Comparison of ENCODE assay signal across 7 cellular contexts in the genomic region with DNA sequence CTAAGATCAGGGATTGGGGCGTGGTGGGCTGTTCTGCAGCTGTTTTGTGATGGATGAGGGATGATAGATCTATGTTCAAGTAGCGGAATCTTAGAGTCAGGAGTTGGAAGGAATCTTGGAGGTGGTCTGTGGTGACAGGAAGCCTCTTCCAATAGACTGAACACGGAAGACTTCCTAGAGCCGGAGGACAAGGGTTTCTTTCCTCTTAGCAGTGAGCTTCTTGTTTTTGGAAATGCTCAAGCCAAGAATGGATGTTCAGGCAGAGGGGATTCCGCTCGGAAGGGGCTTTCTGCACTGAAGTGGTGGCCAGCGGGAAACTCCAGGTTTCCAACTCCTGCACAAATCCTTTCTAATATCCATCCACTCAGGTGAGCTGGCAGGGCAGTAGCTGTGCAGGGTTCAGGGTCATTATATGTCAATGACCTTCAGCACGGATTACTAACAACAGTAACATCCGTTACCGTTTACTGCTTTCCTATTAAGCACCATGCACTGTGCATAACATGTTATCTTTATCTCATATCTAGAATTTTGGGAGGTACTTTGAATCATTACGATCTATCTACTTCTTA. TPM values are rescaled to one million over a fixed set of nuclear protein-coding genes. Genes with fewer than 3 reads are reported as not detected.
DNase-seq lines count a peak whose midpoint lies in the region; ATAC-seq and TF ChIP-seq lines count a peak whose summit lies in the region.

No MANE protein-coding gene starts in this region.

- H3K4me1 Mint-ChIP-seq in activated naive CD8-positive, alpha-beta T cell treated with anti-CD3 and anti-CD28 coated beads, Interleukin-2, amount 10 ng/mL, durations not matched to agents 7 days and 5 days, result peaks cover 22% of the 10 kb centered on the region

- H3K9me3 ChIP-seq in testis, result no peaks in the 10 kb centered on the region

- H3K36me3 ChIP-seq in kidney epithelial cell (ENCODE audit: control insufficient read depth, insufficient read depth, low read length), result no peaks in the 10 kb centered on the region
- no peaks in the 10 kb centered on the region for H3K36me3 ChIP-seq in testis (ENCODE audit: low read depth, missing control alignments)

- H3K27me3 Mint-ChIP-seq in activated naive CD8-positive, alpha-beta T cell treated with anti-CD3 and anti-CD28 coated beads, Interleukin-2, amount 10 ng/mL, durations not matched to agents 7 days and 5 days, result no peaks in the 10 kb centered on the region

- H3K4me3 ChIP-seq in kidney epithelial cell (ENCODE audit: low read depth, low read length) (peak overlapping the region; percentile 74), testis (peak overlapping the region; percentile 92 to 97)

- TF ChIP-seq CTCF in kidney epithelial cell (IDR thresholded peaks at IDR 0.05; ENCODE audit: insufficient read depth, low read length, poor library complexity, severe bottlenecking) (no peak), testis (IDR thresholded peaks at IDR 0.05) (no peak)

- peak; percentile 23 for ATAC-seq in GM19035 (IDR thresholded peaks at IDR 0.05; ENCODE audit: unreplicated experiment)
- ATAC-seq in HG03108 (IDR thresholded peaks at IDR 0.05; ENCODE audit: unreplicated experiment), result peak; percentile 10
- peak; percentile 24 for ATAC-seq in activated naive CD8-positive, alpha-beta T cell treated with anti-CD3 and anti-CD28 coated beads, Interleukin-2, amount 10 ng/mL, durations not matched to agents 7 days and 5 days (ENCODE audit: low read depth)

- DNase-seq in activated naive CD8-positive, alpha-beta T cell treated with anti-CD3 and anti-CD28 coated beads, Interleukin-2, amount 10 ng/mL, durations not matched to agents 7 days and 5 days, result no peak
- DNase-seq in kidney epithelial cell (ENCODE audit: low read depth) (no peak), testis (no peak), DMS79 (lab: John Stamatoyannopoulos, UW) (no peak), NCI-H1694 (lab: John Stamatoyannopoulos, UW) (no peak)

- H3K27ac ChIP-seq in testis, result peak overlapping the region; percentile 96

- H3K9me3 Mint-ChIP-seq in activated naive CD8-positive, alpha-beta T cell treated with anti-CD3 and anti-CD28 coated beads, Interleukin-2, amount 10 ng/mL, durations not matched to agents 7 days and 5 days, result no peaks in the 10 kb centered on the region

- H3K27me3 ChIP-seq in kidney epithelial cell (ENCODE audit: control insufficient read depth, insufficient read depth, low read length) (no peaks in the 10 kb centered on the region), testis (no peaks in the 10 kb centered on the region)

- H3K27ac Mint-ChIP-seq in activated naive CD8-positive, alpha-beta T cell treated with anti-CD3 and anti-CD28 coated beads, Interleukin-2, amount 10 ng/mL, durations not matched to agents 7 days and 5 days, result peak overlapping the region; percentile 91

- 9 to 24% methylated on average over 11 of the region's 11 CpGs for WGBS in testis, 2 donors

- no peak for TF ChIP-seq POLR2A in testis (IDR thresholded peaks at IDR 0.05)

- H3K4me1 ChIP-seq in testis, result peaks cover 32% of the 10 kb centered on the region

- peak overlapping the region; percentile 87 for H3K4me3 Mint-ChIP-seq in activated naive CD8-positive, alpha-beta T cell treated with anti-CD3 and anti-CD28 coated beads, Interleukin-2, amount 10 ng/mL, durations not matched to agents 7 days and 5 days

- H3K36me3 Mint-ChIP-seq in activated naive CD8-positive, alpha-beta T cell treated with anti-CD3 and anti-CD28 coated beads, Interleukin-2, amount 10 ng/mL, durations not matched to agents 7 days and 5 days, result peaks cover 11% of the 10 kb centered on the region

- POLR2A ChIA-PET in activated naive CD8-positive, alpha-beta T cell treated with anti-CD3 and anti-CD28 coated beads, Interleukin-2, amount 10 ng/mL, durations not matched to agents 7 days and 5 days (lab: Charles Lee), result interaction anchor here (0.5 to 4.3 kb wide), 7 partner anchors 21 to 643 kb away, joined by 3 to 18 read pairs (median 3); a partner anchor contains a TSS

- intact Hi-C loops in testis (cut with DNase I; ENCODE audit: low total_unique reads), result no loop called here

RNA-seq across cellular contexts. Expression of a gene that starts 0.6 kb away (rescaled TPM):
- total RNA-seq in activated naive CD8-positive, alpha-beta T cell treated with anti-CD3 and anti-CD28 coated beads, Interleukin-2, amount 10 ng/mL, durations not matched to agents 7 days and 5 days, result 10 to 100 TPM; 15.5 to 18.1 TPM
- 14.1 and 20.7 TPM in 2 replicates for total RNA-seq in kidney epithelial cell
- 10 to 100 TPM; 44.4 to 61.7 TPM for total RNA-seq in testis
- 36.9 TPM for polyA plus RNA-seq in testis (ENCODE audit: insufficient read depth, low read depth, low replicate concordance)

RNA-seq across cellular contexts. Expression of a gene that starts 24.4 kb away (rescaled TPM):
- 10 to 100 TPM; 57.7 to 63.1 TPM for total RNA-seq in activated naive CD8-positive, alpha-beta T cell treated with anti-CD3 and anti-CD28 coated beads, Interleukin-2, amount 10 ng/mL, durations not matched to agents 7 days and 5 days
- total RNA-seq in kidney epithelial cell, result 54.8 and 55.9 TPM in 2 replicates
- total RNA-seq in testis, result 10 to 100 TPM; 55.0 to 55.4 TPM
- polyA plus RNA-seq in testis (ENCODE audit: insufficient read depth, low read depth, low replicate concordance), result 97.2 TPM

RNA-seq across cellular contexts. Expression of a gene that starts 42.3 kb away (rescaled TPM):
- 10 to 100 TPM; 67.4 to 70.4 TPM for total RNA-seq in activated naive CD8-positive, alpha-beta T cell treated with anti-CD3 and anti-CD28 coated beads, Interleukin-2, amount 10 ng/mL, durations not matched to agents 7 days and 5 days
- total RNA-seq in kidney epithelial cell (28.1 and 42.4 TPM in 2 replicates), testis (10 to 100 TPM; 32.0 to 39.1 TPM)
- 50.0 TPM for polyA plus RNA-seq in testis (ENCODE audit: insufficient read depth, low read depth, low replicate concordance)

RNA-seq across cellular contexts. Expression of a gene that starts 53.6 kb away (rescaled TPM):
- not detected for total RNA-seq in activated naive CD8-positive, alpha-beta T cell treated with anti-CD3 and anti-CD28 coated beads, Interleukin-2, amount 10 ng/mL, durations not matched to agents 7 days and 5 days
- total RNA-seq in kidney epithelial cell, result not detected in 2 replicates
- total RNA-seq in testis, result 1 to 10 TPM in 1 of 2 donors, under 1 TPM in 1; 0.47 to 1.2 TPM
- polyA plus RNA-seq in testis (ENCODE audit: insufficient read depth, low read depth, low replicate concordance), result 0.32 TPM
